8 cellular contexts compared by ENCODE assay signal in genomic region chr12:613996-614726, GRCh38. TPM values are rescaled to one million over a fixed set of nuclear protein-coding genes. Genes with fewer than 3 reads are reported as not detected.
DNase-seq lines count a peak whose midpoint lies in the region; ATAC-seq and TF ChIP-seq lines count a peak whose summit lies in the region.

No MANE protein-coding gene starts in this region.

- no peaks in the 10 kb centered on the region for H3K79me2 ChIP-seq in H9 (ENCODE audit: insufficient read depth, low read length)

- H3T11ph ChIP-seq in H9 (ENCODE audit: low read length): no peak overlapping the region

- H3K18ac ChIP-seq in H9 (ENCODE audit: insufficient read length, low read depth, low read length): no peak overlapping the region

- H3K4me3 Mint-ChIP-seq in H9: no peak overlapping the region
- H3K4me3 Mint-ChIP-seq in T-helper 17 cell: no peak overlapping the region

- no peaks in the 10 kb centered on the region for H3K27me3 ChIP-seq in BLaER1 treated with 17β-estradiol and CSF1 and Interleukin-3, amounts not matched to agents 10 nM and 100 nM
- H3K27me3 ChIP-seq in H9 (ENCODE audit: insufficient read depth, low read length): no peaks in the 10 kb centered on the region

- H3K27ac ChIP-seq in BLaER1 treated with 17β-estradiol and CSF1 and Interleukin-3, amounts not matched to agents 10 nM and 100 nM: peak overlapping the region; percentile 8 to 78 (median 41); a peak in 18 of 22 replicates
- no peak overlapping the region for H3K27ac ChIP-seq in H9 (ENCODE audit: insufficient read length, low read depth, low read length)

- H3K9me3 ChIP-seq in BLaER1 treated with 17β-estradiol and CSF1 and Interleukin-3, amounts not matched to agents 10 nM and 100 nM (replicated peaks in 1 of 11): peaks cover 0 to under 1% (median 0%) of the 10 kb centered on the region in 11 experiments; a peak in 1 of 22 replicates
- no peaks in the 10 kb centered on the region for H3K9me3 ChIP-seq in H9 (ENCODE audit: control insufficient read depth, low read depth, low read length)
- no peaks in the 10 kb centered on the region for H3K9me3 ChIP-seq in T-helper 17 cell (ENCODE audit: control insufficient read depth, low read length, poor library complexity, severe bottlenecking)

- no peak overlapping the region for H4K91ac ChIP-seq in H9 (ENCODE audit: insufficient read length, low read depth, low read length)

- H3K27me3 Mint-ChIP-seq in H9 (ENCODE audit: low read depth) (peaks cover 10% of the 10 kb centered on the region), T-helper 17 cell (no peaks in the 10 kb centered on the region)

- H3K4me1 ChIP-seq in BLaER1 treated with 17β-estradiol and CSF1 and Interleukin-3, amounts not matched to agents 10 nM and 100 nM: peaks cover 77 to 100% (median 97%) of the 10 kb centered on the region in 10 experiments
- H3K4me1 ChIP-seq in H9 (ENCODE audit: insufficient read depth, low read length): no peaks in the 10 kb centered on the region

- H2BK15ac ChIP-seq in H9 (ENCODE audit: low read depth, low read length): no peak overlapping the region

- no peak overlapping the region for H2AFZ ChIP-seq in H9 (ENCODE audit: low read length)

- H3K4ac ChIP-seq in H9 (ENCODE audit: low read depth, low read length): no peak overlapping the region

- H4K5ac ChIP-seq in H9 (ENCODE audit: insufficient read length, low read depth, low read length): no peak overlapping the region

- H3K4me3 ChIP-seq in BLaER1 treated with 17β-estradiol and CSF1 and Interleukin-3, amounts not matched to agents 10 nM and 100 nM: no peak overlapping the region

- peak; percentile 59 for DNase-seq in H9
- DNase-seq in T-helper 17 cell: no peak
- peak; percentile 32 to 86 (median 62) for DNase-seq in head of caudate nucleus
- DNase-seq in stimulated activated CD4-positive, alpha-beta T cell treated with anti-CD3 and anti-CD28 coated beads, Interleukin-4, amount 100 ng/mL, for 24 hours: peak; percentile 36
- no peak for DNase-seq in ureter (ENCODE audit: low spot score)
- no peak for DNase-seq in SHP77 (lab: John Stamatoyannopoulos, UW)

- no peak overlapping the region for H2BK5ac ChIP-seq in H9 (ENCODE audit: insufficient read length, low read length)

- no peak overlapping the region for H3K14ac ChIP-seq in H9 (ENCODE audit: insufficient read depth, low read length)

- no peak overlapping the region for H3K23ac ChIP-seq in H9 (ENCODE audit: insufficient read length, low read depth, low read length)

- H2BK120ac ChIP-seq in H9 (ENCODE audit: low read depth, low read length, poor library complexity, severe bottlenecking): no peak overlapping the region

- no peak overlapping the region for H4K8ac ChIP-seq in H9 (replicated peaks; ENCODE audit: insufficient read length, low read depth, low read length)

- H3K23me2 ChIP-seq in H9 (ENCODE audit: insufficient read length, low read depth, low read length, poor library complexity, severe bottlenecking): no peaks in the 10 kb centered on the region

- H4K20me1 ChIP-seq in BLaER1 treated with 17β-estradiol and CSF1 and Interleukin-3, amounts not matched to agents 10 nM and 100 nM: no peaks in the 10 kb centered on the region
- H4K20me1 ChIP-seq in H9 (ENCODE audit: control insufficient read depth, insufficient read depth, insufficient read length): no peaks in the 10 kb centered on the region

- H3K36me3 Mint-ChIP-seq in H9 (ENCODE audit: insufficient read depth in 1 of 3, low read depth in 3 of 3) (no peaks in the 10 kb centered on the region), T-helper 17 cell (ENCODE audit: low read depth) (no peaks in the 10 kb centered on the region)

- H2AK5ac ChIP-seq in H9 (ENCODE audit: insufficient read length, low read length): no peak overlapping the region

- intact Hi-C loops in head of caudate nucleus (cut with DNase I): no loop called here

- H3K36me3 ChIP-seq in BLaER1 treated with 17β-estradiol and CSF1 and Interleukin-3, amounts not matched to agents 10 nM and 100 nM: no peaks in the 10 kb centered on the region

- peak overlapping the region in 9 of 11 experiments; percentile 16 to 38 (median 24); a peak in 11 of 22 replicates for H3K9ac ChIP-seq in BLaER1 treated with 17β-estradiol and CSF1 and Interleukin-3, amounts not matched to agents 10 nM and 100 nM
- H3K9ac ChIP-seq in H9 (ENCODE audit: extremely low read depth, insufficient read length, low read length): no peak overlapping the region

- ATAC-seq in T-helper 17 cell (peak; percentile 43), GM21723 (IDR thresholded peaks at IDR 0.05; ENCODE audit: unreplicated experiment) (no peak)

- H3K4me1 Mint-ChIP-seq in H9 (peaks cover 12 to 13% of the 10 kb centered on the region in 2 experiments), T-helper 17 cell (peaks cover 21% of the 10 kb centered on the region)

- no peaks in the 10 kb centered on the region for H3K9me3 Mint-ChIP-seq in H9

- peak; percentile 65 for TF ChIP-seq CTCF in H9 (conservative IDR thresholded peaks at IDR 0.05)

- WGBS in H9 (ENCODE audit: extremely low coverage, insufficient read length, low lambda C conversion rate): no CpG with 5 or more reads among the region's 10 CpGs

- H2BK20ac ChIP-seq in H9 (ENCODE audit: low read depth, low read length, poor library complexity, severe bottlenecking): no peak overlapping the region

- H3K79me1 ChIP-seq in H9 (ENCODE audit: insufficient read depth, low read depth, low read length, poor library complexity, severe bottlenecking): no peaks in the 10 kb centered on the region

- H3K27ac Mint-ChIP-seq in H9: peak overlapping the region in 1 of 3 experiments; percentile 25; a peak in 1 of 7 replicates
- H3K27ac Mint-ChIP-seq in T-helper 17 cell: no peak overlapping the region

- no peak overlapping the region for H3K56ac ChIP-seq in H9 (ENCODE audit: insufficient read length, low read depth, low read length)

- H2BK12ac ChIP-seq in H9 (ENCODE audit: insufficient read length, low read depth, low read length): no peak overlapping the region

- H3K4me2 ChIP-seq in BLaER1 treated with 17β-estradiol and CSF1 and Interleukin-3, amounts not matched to agents 10 nM and 100 nM: peak overlapping the region; percentile 62 to 92 (median 79)
- no peak overlapping the region for H3K4me2 ChIP-seq in H9 (ENCODE audit: insufficient read depth, insufficient read length, low read length)

RNA-seq across cellular contexts. Expression of gene NINJ2, which starts 49.1 kb away (rescaled TPM):
- total RNA-seq in H9 (2021): 0.24 and 0.77 TPM in 2 replicates
- 1 to 10 TPM; 6.1 to 6.3 TPM for total RNA-seq in T-helper 17 cell
- total RNA-seq in ureter: 4.9 TPM

Comparison
In these comparisons a context has a peak if more than half of its experiments do, and no peak if none do; other contexts are left out.
1. DNase-seq: peak in H9 (single experiment), head of caudate nucleus (42 of 42) and stimulated activated CD4-positive, alpha-beta T cell treated with anti-CD3 and anti-CD28 coated beads, Interleukin-4, amount 100 ng/mL, for 24 hours (single experiment); none in T-helper 17 cell (0 of 3), ureter (single experiment) and SHP77 (0 of 2).